In genomic region chr22:42997577-42997976, GRCh38 we compare ENCODE assay signal across 11 cellular contexts. TPM values are rescaled to one million over a fixed set of nuclear protein-coding genes. Genes with fewer than 3 reads are reported as not detected.
A peak's percentile ranks its signal among the peaks of the same experiment; 100 is the strongest.
DNase-seq lines count a peak whose midpoint lies in the region; ATAC-seq and TF ChIP-seq lines count a peak whose summit lies in the region.
"Had no signal": no experiment of that assay in that cellular context is flagged by ENCODE, and none has a peak within 500 bp of the region (broad histone marks: within the 10 kb centered on the region; RNA-seq: fewer than 3 reads in every experiment).

No MANE protein-coding gene starts in this region.

- H2AK5ac ChIP-seq in IMR-90 (ENCODE audit: low read depth, low read length) = peak overlapping the region; percentile 63; the same call in 1 of the 2 replicates

- BruUV-seq in IMR-90 (replicated peaks; lab: Mats Ljungman, UMichigan) = no TSS peak

- intact Hi-C loops in IMR-90 (cut with micrococcal nuclease) = no loop called here

- H3K27me3 ChIP-seq in IMR-90 (ENCODE audit: control insufficient read depth, insufficient read depth, low read length) (no peaks in the 10 kb centered on the region), osteoblast (ENCODE audit: insufficient read depth, low read length) (no peaks in the 10 kb centered on the region)

- H2BK5ac ChIP-seq in IMR-90 (ENCODE audit: low read depth, low read length, poor library complexity, severe bottlenecking) = peak overlapping the region; percentile 45

- H3K4me3 ChIP-seq in IMR-90 (ENCODE audit: insufficient read depth, low read depth, low read length) = no peak overlapping the region
- H3K4me3 ChIP-seq in choroid plexus epithelial cell (ENCODE audit: low read depth, low read length) = no peak overlapping the region
- no peak overlapping the region for H3K4me3 ChIP-seq in osteoblast (ENCODE audit: insufficient read depth, low read length)

- H3K36me3 ChIP-seq in IMR-90 (ENCODE audit: control insufficient read depth, insufficient read depth, low read length) (no peaks in the 10 kb centered on the region), osteoblast (ENCODE audit: insufficient read depth, low read length) (no peaks in the 10 kb centered on the region)

- H3K4me2 ChIP-seq in IMR-90 (ENCODE audit: low read depth, low read length) (no peak overlapping the region), osteoblast (ENCODE audit: insufficient read depth, low read length) (no peak overlapping the region)

- no peaks in the 10 kb centered on the region for H3K9me3 ChIP-seq in IMR-90 (ENCODE audit: control insufficient read depth, insufficient read depth, low read length)
- no peaks in the 10 kb centered on the region for H3K9me3 ChIP-seq in osteoblast (ENCODE audit: low read depth, low read length)

- DNase-seq in Caki2 (ENCODE audit: low read depth) = peak; percentile 36
- no peak for DNase-seq in IMR-90
- DNase-seq in choroid plexus epithelial cell (ENCODE audit: low read depth) = peak; percentile 51
- no peak for DNase-seq in osteoblast (ENCODE audit: insufficient read length, low spot score, missing footprints)
- DNase-seq in OCI-M2 (lab: John Stamatoyannopoulos, UW; ENCODE audit: unreplicated experiment) = no peak
- no peak for DNase-seq in NCI-H2107 (lab: John Stamatoyannopoulos, UW)
- no peak for DNase-seq in activated CD4-positive, CD25-positive, alpha-beta regulatory T cell (lab: John Stamatoyannopoulos, UW)
- DNase-seq: amniotic stem cell, NCI-H226, SIG-M5 had no signal

- no peak for ATAC-seq in IMR-90 (ENCODE audit: low read depth)
- no peak for ATAC-seq in SK-N-SH treated with all-trans-retinoic acid at 6 μM for 48 hours

- H2BK15ac ChIP-seq in IMR-90 (ENCODE audit: low read depth, low read length) = peak overlapping the region; percentile 54; the same call in 1 of the 3 replicates

- H3K4ac ChIP-seq in IMR-90 (ENCODE audit: low read depth, low read length) = peak overlapping the region; percentile 59; the same call in 1 of the 2 replicates

- peak overlapping the region; percentile 58; the same call in 1 of the 2 replicates for H2BK120ac ChIP-seq in IMR-90 (ENCODE audit: low read depth, low read length)

- POLR2A ChIA-PET in IMR-90 (lab: Charles Lee; ENCODE audit: unreplicated experiment) = no interaction called here

- peak overlapping the region; percentile 58; the same call in 1 of the 2 replicates for H3K23ac ChIP-seq in IMR-90 (ENCODE audit: low read depth, low read length)

- H4K91ac ChIP-seq in IMR-90 (ENCODE audit: insufficient read depth, low read depth, low read length) = peak overlapping the region; percentile 20

- no peak overlapping the region for H4K5ac ChIP-seq in IMR-90 (ENCODE audit: low read depth, low read length)

- peaks cover 44% of the 10 kb centered on the region for H3K9me1 ChIP-seq in IMR-90 (ENCODE audit: insufficient read depth, low read length)

- H2BK20ac ChIP-seq in IMR-90 (ENCODE audit: low read depth, low read length) = peak overlapping the region; percentile 15; the same call in 1 of the 2 replicates

- H3K4me1 ChIP-seq in IMR-90 (ENCODE audit: control insufficient read depth, insufficient read depth, low read length) (peaks cover 49% of the 10 kb centered on the region), osteoblast (ENCODE audit: insufficient read depth, low read length) (peaks cover 81% of the 10 kb centered on the region)

- H3K56ac ChIP-seq in IMR-90 (ENCODE audit: extremely low read depth, insufficient read depth, low read length) = no peak overlapping the region

- no peak for TF ChIP-seq POLR2A in IMR-90 (IDR thresholded peaks at IDR 0.05; ENCODE audit: low read depth, low read length)

- no peak overlapping the region for H3K9ac ChIP-seq in IMR-90 (ENCODE audit: low read depth, low read length)

- no peak for TF ChIP-seq CTCF in IMR-90 (conservative IDR thresholded peaks at IDR 0.05; ENCODE audit: low read depth, low read length)
- TF ChIP-seq CTCF in choroid plexus epithelial cell (conservative IDR thresholded peaks at IDR 0.05; ENCODE audit: low read depth, low read length) = no peak
- no peak for TF ChIP-seq CTCF in osteoblast (IDR thresholded peaks at IDR 0.05; ENCODE audit: extremely low read depth, low read depth, low read length)

- peaks cover 85% of the 10 kb centered on the region for H3K79me2 ChIP-seq in osteoblast (ENCODE audit: insufficient read depth, low read length)

- H3K14ac ChIP-seq in IMR-90 (replicated peaks; ENCODE audit: low read depth, low read length) = peak overlapping the region; percentile 62

- H2AK9ac ChIP-seq in IMR-90 (replicated peaks; ENCODE audit: low read depth, low read length, poor library complexity) = no peak overlapping the region

- in situ Hi-C loops in Caki2 (cut with HindIII; ENCODE audit: low pct_unique_long_range_greater_than_20kb, low sequenced_read_pairs) = no loop called here
- in situ Hi-C loops in IMR-90 (cut with MboI; ENCODE audit: low sequenced_read_pairs) = no loop called here

- H3K27ac ChIP-seq in IMR-90 (ENCODE audit: insufficient read depth, low read length) = peak overlapping the region; percentile 15; the same call in 1 of the 2 replicates
- peak overlapping the region; percentile 66 for H3K27ac ChIP-seq in osteoblast (ENCODE audit: low read depth, low read length)

- CTCF ChIA-PET in IMR-90 (lab: Yijun Ruan, JAX) = no interaction called here

- H4K20me1 ChIP-seq in IMR-90 (ENCODE audit: insufficient read depth, low read length) (peaks cover 32% of the 10 kb centered on the region), osteoblast (ENCODE audit: insufficient read depth, low read length) (peaks cover 7% of the 10 kb centered on the region)

- no CpG with 5 or more reads among the region's 6 CpGs for WGBS in IMR-90 (ENCODE audit: extremely low coverage in 2 of 2, insufficient read length in 1 of 2), 2 experiments

- peaks cover 22 to 82% of the 10 kb centered on the region in 2 experiments for H3K79me1 ChIP-seq in IMR-90 (ENCODE audit: low read depth in 1 of 2, low read length in 2 of 2)

- peak overlapping the region in 1 of 2 experiments; percentile 20; a peak in 2 of 4 replicates for H4K8ac ChIP-seq in IMR-90 (ENCODE audit: low read depth in 2 of 2, low read length in 2 of 2)

- TF ChIP-seq RAD21 in IMR-90 (IDR thresholded peaks at IDR 0.05; ENCODE audit: low read length) = no peak

- dilution Hi-C loops in IMR-90 (cut with HindIII; ENCODE audit: low sequenced_read_pairs, unreplicated experiment) = no loop called here

- H2AFZ ChIP-seq in IMR-90 (replicated peaks; ENCODE audit: low read length, poor library complexity) (no peak overlapping the region), osteoblast (ENCODE audit: low read length) (no peak overlapping the region)

- H3K18ac ChIP-seq in IMR-90 (ENCODE audit: low read depth, low read length) = peak overlapping the region; percentile 38; the same call in 1 of the 2 replicates

TF ChIP-seq in IMR-90, 13 proteins besides CTCF, POLR2A, EP300 and RAD21:
- no peak for TF ChIP-seq MAZ (IDR thresholded peaks at IDR 0.05; ENCODE audit: borderline replicate concordance, low read depth, low read length)
- TF ChIP-seq CEBPB (IDR thresholded peaks at IDR 0.05; ENCODE audit: low read depth, low read length) = 0 out of 2 replicates have a peak, but pooled peaks have one; percentile 7
- no peak for TF ChIP-seq NFE2L2 (IDR thresholded peaks at IDR 0.05; ENCODE audit: low read depth, low read length)
- TF ChIP-seq CHD1 (IDR thresholded peaks at IDR 0.05; ENCODE audit: low read depth, low read length) = no peak
- no peak for TF ChIP-seq FOS (IDR thresholded peaks at IDR 0.05; ENCODE audit: low read depth, low read length)

TF ChIP-seq in SK-N-SH treated with all-trans-retinoic acid at 6 μM for 48 hours, 23 proteins besides CTCF, POLR2A, EP300 and RAD21:
- no peak for TF ChIP-seq BACH2 (CRISPR knock-in tag; IDR thresholded peaks at IDR 0.05; ENCODE audit: borderline replicate concordance)
- no peak for TF ChIP-seq SNAI2 (CRISPR knock-in tag; IDR thresholded peaks at IDR 0.05)
- TF ChIP-seq CSDC2 (CRISPR knock-in tag; IDR thresholded peaks at IDR 0.05) = no peak
- TF ChIP-seq ZNF565 (CRISPR knock-in tag; conservative IDR thresholded peaks at IDR 0.05; ENCODE audit: low read depth) = no peak
TF ChIP-seq in SK-N-SH treated with all-trans-retinoic acid at 6 μM for 48 hours: peak in this region for 0.

RNA-seq across cellular contexts. Expression of gene PACSIN2, which starts 17.4 kb away (rescaled TPM):
- 145 and 175 TPM in 2 replicates for total RNA-seq in Caki2 (2014; rRNA removed; shearing (Covaris generic); ENCODE audit: low replicate concordance)
- 98.0 and 118 TPM in 2 replicates for total RNA-seq in IMR-90 (2012; rRNA removed)
- polyA plus RNA-seq in IMR-90 (2012; rRNA removed) = 85.0 and 92.2 TPM in 2 replicates
- polyA plus RNA-seq in IMR-90 (2012; cell fraction: cytosol; rRNA removed) = 72.9 and 85.4 TPM in 2 replicates
- 56.7 and 72.6 TPM in 2 replicates for polyA plus RNA-seq in IMR-90 (2012; cell fraction: nucleus; rRNA removed; ENCODE audit: low replicate concordance)
- 33.0 and 38.0 TPM in 2 replicates for total RNA-seq in osteoblast

Comparison
In these comparisons a context has a peak if more than half of its experiments do, and no peak if none do; other contexts are left out.
1. DNase-seq: peak in Caki2 (single experiment) and choroid plexus epithelial cell (single experiment); none in IMR-90 (single experiment), osteoblast (single experiment), OCI-M2 (single experiment), NCI-H2107 (single experiment) and activated CD4-positive, CD25-positive, alpha-beta regulatory T cell (0 of 4).